Comparison of ENCODE assay signal across 21 cellular contexts in genomic region chr14:94292872-94293577, GRCh38. TPM values are rescaled to one million over a fixed set of nuclear protein-coding genes. Genes with fewer than 3 reads are reported as not detected.
A peak's percentile ranks its signal among the peaks of the same experiment; 100 is the strongest.
DNase-seq lines count a peak whose midpoint lies in the region; ATAC-seq, FAIRE-seq and TF ChIP-seq lines count a peak whose summit lies in the region.
"Had no signal": no experiment of that assay in that cellular context is flagged by ENCODE, and none has a peak within 500 bp of the region (broad histone marks: within the 10 kb centered on the region; RNA-seq: fewer than 3 reads in every experiment).

A gene with protein sequence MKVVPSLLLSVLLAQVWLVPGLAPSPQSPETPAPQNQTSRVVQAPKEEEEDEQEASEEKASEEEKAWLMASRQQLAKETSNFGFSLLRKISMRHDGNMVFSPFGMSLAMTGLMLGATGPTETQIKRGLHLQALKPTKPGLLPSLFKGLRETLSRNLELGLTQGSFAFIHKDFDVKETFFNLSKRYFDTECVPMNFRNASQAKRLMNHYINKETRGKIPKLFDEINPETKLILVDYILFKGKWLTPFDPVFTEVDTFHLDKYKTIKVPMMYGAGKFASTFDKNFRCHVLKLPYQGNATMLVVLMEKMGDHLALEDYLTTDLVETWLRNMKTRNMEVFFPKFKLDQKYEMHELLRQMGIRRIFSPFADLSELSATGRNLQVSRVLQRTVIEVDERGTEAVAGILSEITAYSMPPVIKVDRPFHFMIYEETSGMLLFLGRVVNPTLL (minus strand): TSS chr14:94293268. CDS start chr14:94290593, 2,675 bp downstream.

- H3K27me3 Mint-ChIP-seq in Caco-2 (ENCODE audit: insufficient read depth, unreplicated experiment): no peaks in the 10 kb centered on the region

- H3K27ac ChIP-seq in HEK293 (ENCODE audit: extremely low read depth, low read depth, low read length) (no peak within 1 kb of the TSS), GM12878 (ENCODE audit: control insufficient read depth, insufficient read depth) (no peak within 1 kb of the TSS), right lobe of liver (peak within 1 kb of the TSS; percentile 94 to 99 (median 99)), colonic mucosa (no peak within 1 kb of the TSS)
- H3K27ac ChIP-seq: BLaER1 had no signal

- no peaks in the 10 kb centered on the region for H3K36me3 Mint-ChIP-seq in Caco-2 (ENCODE audit: insufficient read depth, unreplicated experiment)
- H3K36me3 Mint-ChIP-seq: CD4-positive, alpha-beta memory T cell had no signal

- no peak for ATAC-seq in GM12878
- ATAC-seq in right lobe of liver: peak; percentile 56 to 80 (median 68)
- no peak for ATAC-seq in HG02852 (IDR thresholded peaks at IDR 0.05; ENCODE audit: unreplicated experiment)

- no peaks in the 10 kb centered on the region for H4K20me1 ChIP-seq in GM12878 (ENCODE audit: control insufficient read depth, insufficient read depth)
- H4K20me1 ChIP-seq: BLaER1 had no signal

- peak; percentile 75 to 80 for DNase-seq in Caco-2
- no peak for DNase-seq in GM12878 (ENCODE audit: low read depth, low spot score)
- peak in 2 of 3 donors; percentile 44 to 82 for DNase-seq in right lobe of liver
- DNase-seq in colonic mucosa: no peak
- no peak for DNase-seq in hepatic stellate cell (ENCODE audit: low spot score)
- DNase-seq in activated T-cell treated with anti-CD3 and anti-CD28 coated beads, Interleukin-2, amount 50 U/mL, for 1 hour: no peak
- DNase-seq: Calu3; CD4-positive, alpha-beta memory T cell; KBM-7; NCI-H187; NCI-H2227 treated with DMSO at 0.1 percent for 48 hours; NCI-H524; NCI-H82; OCI-M1; SHP77 treated with DMSO at 0.1 percent for 48 hours had no signal

- H3K36me3 ChIP-seq in Caco-2 (ENCODE audit: control insufficient read depth, insufficient read depth, low read length) (peaks cover 2% of the 10 kb centered on the region), HEK293 (ENCODE audit: control insufficient read depth in 2 of 2, insufficient read depth in 1 of 2, low read length in 2 of 2) (no peaks in the 10 kb centered on the region), GM12878 (ENCODE audit: control insufficient read depth in 2 of 2, insufficient read depth in 2 of 2, low read length in 1 of 2) (no peaks in the 10 kb centered on the region), right lobe of liver (peaks cover 0 to 16% (median 5%) of the 10 kb centered on the region in 4 donors), colonic mucosa (no peaks in the 10 kb centered on the region)
- H3K36me3 ChIP-seq: BLaER1 had no signal

- 35% methylated on average over 10 of the region's 10 CpGs for WGBS in GM12878 (ENCODE audit: insufficient coverage, insufficient replicate concordance, low lambda C conversion rate, missing lambda C conversion rate)
- 27% methylated on average over 8 of the region's 10 CpGs for WGBS in right lobe of liver (ENCODE audit: insufficient coverage, low coverage, low lambda C conversion rate, missing lambda C conversion rate)

- H3K79me2 ChIP-seq in GM12878 (ENCODE audit: control insufficient read depth, insufficient read depth, low read length): no peaks in the 10 kb centered on the region

- peak within 1 kb of the TSS; percentile 81 for H3K27ac Mint-ChIP-seq in Caco-2 (ENCODE audit: unreplicated experiment)
- H3K27ac Mint-ChIP-seq: CD4-positive, alpha-beta memory T cell had no signal

- no peak for FAIRE-seq in GM12878 (lab: Jason Lieb, UNC)
- FAIRE-seq: H54 had no signal

- H3K9me3 Mint-ChIP-seq in Caco-2 (ENCODE audit: unreplicated experiment): no peaks in the 10 kb centered on the region

- SMC1A ChIA-PET in GM12878 (lab: Charles Lee; ENCODE audit: uncharacterized antibody, unreplicated experiment): interaction anchor here (0.9 kb wide), 1 partner anchor 36 kb away, joined by 3 read pairs; no protein-coding TSS in a partner anchor

- no peak within 1 kb of the TSS for H2AFZ ChIP-seq in GM12878 (ENCODE audit: control insufficient read depth, low read depth, low read length)

- RAD21 ChIA-PET in GM12878 (lab: Charles Lee; ENCODE audit: unreplicated experiment): no interaction called here

- H3K4me2 ChIP-seq in GM12878 (ENCODE audit: control insufficient read depth, insufficient read depth): no peak within 1 kb of the TSS
- H3K4me2 ChIP-seq: BLaER1 had no signal

- POLR2A ChIA-PET in Caco-2 (lab: Charles Lee): interaction anchor here (0.9 kb wide), 1 partner anchor 14 kb away, joined by 3 read pairs; no protein-coding TSS in a partner anchor
- POLR2A ChIA-PET in HEK293 (lab: Yijun Ruan, JAX): no interaction called here
- POLR2A ChIA-PET in GM12878 (lab: Charles Lee): no interaction called here

- H3K9me3 ChIP-seq in Caco-2 (no peaks in the 10 kb centered on the region), HEK293 (ENCODE audit: control insufficient read depth, insufficient read depth, low read depth, low read length) (no peaks in the 10 kb centered on the region), GM12878 (replicated peaks; ENCODE audit: control insufficient read depth, insufficient read depth, low read length) (no peaks in the 10 kb centered on the region; the same call in 2 of the 3 replicates), right lobe of liver (no peaks in the 10 kb centered on the region), colonic mucosa (no peaks in the 10 kb centered on the region)
- H3K9me3 ChIP-seq: BLaER1 had no signal

- H3K4me3 ChIP-seq in Caco-2 (ENCODE audit: low read depth, low read length) (peak within 1 kb of the TSS; percentile 26), HEK293 (ENCODE audit: low read depth, low read length) (no peak within 1 kb of the TSS), GM12878 (no peak within 1 kb of the TSS), right lobe of liver (peak within 1 kb of the TSS; percentile 55 to 74 (median 70)), colonic mucosa (no peak within 1 kb of the TSS)
- H3K4me3 ChIP-seq: BLaER1 had no signal

- BruUV-seq in Caco-2 (replicated peaks; lab: Mats Ljungman, UMichigan) (no TSS peak), GM12878 (replicated peaks; lab: Mats Ljungman, UMichigan) (no TSS peak)

- H3K4me3 Mint-ChIP-seq in Caco-2 (ENCODE audit: unreplicated experiment): peak within 1 kb of the TSS; percentile 65
- H3K4me3 Mint-ChIP-seq: CD4-positive, alpha-beta memory T cell had no signal

- TF ChIP-seq RAD21 in GM12878 (IDR thresholded peaks at IDR 0.05; ENCODE audit: insufficient read depth, low read depth, low read length): no peak

- CTCF ChIA-PET in Caco-2 (lab: Charles Lee): interaction anchor here (0.6 to 1.2 kb wide), 3 partner anchors 192 to 1047 kb away, joined by 3 to 4 read pairs (median 3); no protein-coding TSS in a partner anchor
- CTCF ChIA-PET in HEK293 (lab: Yijun Ruan, JAX): interaction anchor here (0.6 kb wide), 1 partner anchor 98 kb away, joined by 4 read pairs; no protein-coding TSS in a partner anchor
- CTCF ChIA-PET in GM12878 (lab: Yijun Ruan, JAX): interaction anchor here (0.6 kb wide), 1 partner anchor 17 kb away, joined by 3 read pairs; no protein-coding TSS in a partner anchor

- in situ Hi-C loops in GM12878 (cut with MboI): no loop called here

- no peak for TF ChIP-seq CTCF in Caco-2 (IDR thresholded peaks at IDR 0.05; ENCODE audit: insufficient read depth in 1 of 2, low read depth in 1 of 2, low read length in 1 of 2, severe bottlenecking in 1 of 2, unreplicated experiment in 1 of 2)
- TF ChIP-seq CTCF in HEK293 (tag by site-specific recombination; IDR thresholded peaks at IDR 0.05): no peak
- no peak for TF ChIP-seq CTCF in GM12878 (IDR thresholded peaks at IDR 0.05 in 2 of 3, conservative IDR thresholded peaks at IDR 0.05 in 1 of 3; ENCODE audit: control insufficient read depth in 2 of 3, extremely low read depth in 1 of 3, insufficient read depth in 1 of 3, low read depth in 3 of 3, low read length in 3 of 3)
- no peak for TF ChIP-seq CTCF in right lobe of liver (IDR thresholded peaks at IDR 0.05)
- no peak for TF ChIP-seq CTCF in colonic mucosa (IDR thresholded peaks at IDR 0.05)

- H3K27me3 ChIP-seq in Caco-2 (replicated peaks; ENCODE audit: control insufficient read depth, insufficient read depth, low read length) (no peaks in the 10 kb centered on the region), GM12878 (replicated peaks in 1 of 2; ENCODE audit: control insufficient read depth in 2 of 2, insufficient read depth in 2 of 2, low read length in 1 of 2) (no peaks in the 10 kb centered on the region; a peak in 1 of 4 replicates), right lobe of liver (no peaks in the 10 kb centered on the region), colonic mucosa (no peaks in the 10 kb centered on the region)
- H3K27me3 ChIP-seq: BLaER1 had no signal

- intact Hi-C loops in Caco-2 (cut with micrococcal nuclease; ENCODE audit: unreplicated experiment): loop anchor here (2.0 kb wide), 1 partner anchor 48 kb away; no protein-coding TSS in a partner anchor
- intact Hi-C loops in GM12878 (cut with micrococcal nuclease; ENCODE audit: unreplicated experiment): no loop called here
- intact Hi-C loops in right lobe of liver (cut with DNase I): loop anchor here in 1 of 2 donors (10.0 kb wide), 1 partner anchor 82 kb away; no protein-coding TSS in a partner anchor
- intact Hi-C loops in colonic mucosa (cut with DNase I): no loop called here

- no peak within 1 kb of the TSS for H3K9ac ChIP-seq in GM12878 (ENCODE audit: control insufficient read depth, insufficient read depth, low read length)
- no peak within 1 kb of the TSS for H3K9ac ChIP-seq in colonic mucosa (ENCODE audit: low read depth in 2 of 2, low read length in 2 of 2)
- H3K9ac ChIP-seq: BLaER1 had no signal

- no peak for TF ChIP-seq POLR2A in GM12878 (IDR thresholded peaks at IDR 0.05; ENCODE audit: low read depth, low read length)
- TF ChIP-seq POLR2A in right lobe of liver (IDR thresholded peaks at IDR 0.05): peak; percentile 89

- peaks cover 46% of the 10 kb centered on the region for H3K4me1 ChIP-seq in Caco-2
- H3K4me1 ChIP-seq in HEK293 (ENCODE audit: control insufficient read depth, insufficient read depth, low read length): no peaks in the 10 kb centered on the region
- H3K4me1 ChIP-seq in GM12878 (ENCODE audit: control insufficient read depth, insufficient read depth, low read length): no peaks in the 10 kb centered on the region
- peaks cover 0 to 60% (median 11%) of the 10 kb centered on the region in 4 donors for H3K4me1 ChIP-seq in right lobe of liver
- H3K4me1 ChIP-seq in colonic mucosa: no peaks in the 10 kb centered on the region
- H3K4me1 ChIP-seq: BLaER1 had no signal

- no peak for TF ChIP-seq EP300 in GM12878 (IDR thresholded peaks at IDR 0.05; ENCODE audit: borderline replicate concordance in 1 of 2, control insufficient read depth in 1 of 2, low read depth in 2 of 2, low read length in 2 of 2)

- peaks cover 9% of the 10 kb centered on the region for H3K4me1 Mint-ChIP-seq in Caco-2 (ENCODE audit: low read depth, unreplicated experiment)
- H3K4me1 Mint-ChIP-seq: CD4-positive, alpha-beta memory T cell had no signal

RNA-seq across cellular contexts. Expression of the gene that starts here (rescaled TPM):
- total RNA-seq in Caco-2 (2022) (5.6 and 7.3 TPM in 2 replicates), GM12878 (2014; rRNA removed) (not detected in 2 replicates), GM12878 (2014; rRNA removed; fragmentation: Illumina TruSeq; extraction: Trizol) (not detected in 2 replicates), GM12878 (2021) (not detected in 2 replicates), right lobe of liver (100 to 1,000 TPM; 114 to 400 (median 239) TPM), colonic mucosa (under 1 TPM; 0.48 to 0.74 TPM)
- not detected in 2 replicates for total RNA-seq in GM12878 (2013; cell fraction: nucleolus; rRNA removed)
- polyA plus RNA-seq in GM12878 (2011; ENCODE audit: low read depth): not detected
- polyA plus RNA-seq in GM12878 (2011; rRNA removed) (not detected in 2 replicates), GM12878 (2014; fragmentation: Illumina TruSeq; extraction: Trizol) (not detected in 2 replicates), GM12878 (2014; fragmentation: Nextera tagmentation; extraction: Ambion mirVana) (not detected), GM12878 (2014; rRNA removed) (not detected in 2 replicates), GM12878 (2016; fragmentation: Nextera tagmentation; extraction: Ambion mirVana) (not detected)
- polyA plus RNA-seq in GM12878 (2011; cell fraction: cytosol; rRNA removed): not detected in 2 replicates
- polyA plus RNA-seq in GM12878 (2011; cell fraction: nucleus; rRNA removed): not detected in 2 replicates
- not detected in 2 replicates for polyA plus RNA-seq in GM12878 (2012)
- polyA minus RNA-seq in GM12878 (2011; rRNA and poly(A)+ RNA removed): not detected in 2 replicates
- polyA minus RNA-seq in GM12878 (2011; cell fraction: cytosol; rRNA and poly(A)+ RNA removed): not detected in 2 replicates
- polyA minus RNA-seq in GM12878 (2011; cell fraction: nucleus; rRNA and poly(A)+ RNA removed): not detected in 2 replicates
- total RNA-seq: A673; Calu3; CD4-positive, alpha-beta memory T cell; RPMI7951 had no signal
- polyA plus RNA-seq: CD4-positive, alpha-beta memory T cell had no signal

Comparison
In these comparisons a context has a peak if more than half of its experiments do, and no peak if none do; other contexts are left out.
1. RNA of the gene that starts here (total RNA-seq): 114 to 400 TPM in right lobe of liver; 5.6 to 7.3 TPM in Caco-2, 0.48 to 0.74 TPM in colonic mucosa and not detected in GM12878; every median in the first group is over 10 times any median in the second.
2. DNase-seq: peak in Caco-2 (2 of 2) and right lobe of liver (2 of 3); none in GM12878 (single experiment), colonic mucosa (single experiment), hepatic stellate cell (single experiment) and activated T-cell treated with anti-CD3 and anti-CD28 coated beads, Interleukin-2, amount 50 U/mL, for 1 hour (single experiment).
3. H3K4me3 ChIP-seq: peak in Caco-2 (single experiment) and right lobe of liver (3 of 3); none in HEK293 (single experiment), GM12878 (single experiment) and colonic mucosa (single experiment).
4. H3K27ac ChIP-seq: peak in right lobe of liver (3 of 3); none in HEK293 (single experiment), GM12878 (single experiment) and colonic mucosa (single experiment).
5. ATAC-seq: peak in right lobe of liver (4 of 4); none in GM12878 (single experiment) and HG02852 (single experiment).